In genomic region chr22:38485783-38486182, GRCh38 we compare ENCODE assay signal across 15 cellular contexts. TPM values are rescaled to one million over a fixed set of nuclear protein-coding genes. Genes with fewer than 3 reads are reported as not detected.
DNase-seq lines count a peak whose midpoint lies in the region; ATAC-seq and TF ChIP-seq lines count a peak whose summit lies in the region.
"Had no signal": no experiment of that assay in that cellular context is flagged by ENCODE, and none has a peak within 500 bp of the region (broad histone marks: within the 10 kb centered on the region; RNA-seq: fewer than 3 reads in every experiment).

No MANE protein-coding gene starts in this region.

- no peaks in the 10 kb centered on the region for H3K9me3 Mint-ChIP-seq in CD8-positive, alpha-beta T cell
- H3K9me3 Mint-ChIP-seq in chondrocyte (ENCODE audit: low read depth), result no peaks in the 10 kb centered on the region
- no peaks in the 10 kb centered on the region for H3K9me3 Mint-ChIP-seq in naive thymus-derived CD8-positive, alpha-beta T cell
- H3K9me3 Mint-ChIP-seq: activated naive CD4-positive, alpha-beta T cell treated with anti-CD3 and anti-CD28 coated beads, Interleukin-2, amount 50 U/mL, for 72 hours had no signal

- no peaks in the 10 kb centered on the region for H3K27me3 ChIP-seq in CD8-positive, alpha-beta T cell (ENCODE audit: insufficient read depth, low read length)
- no peaks in the 10 kb centered on the region for H3K27me3 ChIP-seq in GM23248 (replicated peaks; ENCODE audit: insufficient read depth)

- no peak for TF ChIP-seq CTCF in CD8-positive, alpha-beta T cell (IDR thresholded peaks at IDR 0.05)
- TF ChIP-seq CTCF in chondrocyte (IDR thresholded peaks at IDR 0.05), result no peak

- intact Hi-C loops in CD8-positive, alpha-beta T cell (cut with DNase I, micrococcal nuclease), result no loop called here

- H3K4me3 ChIP-seq in CD8-positive, alpha-beta T cell (ENCODE audit: low read depth, low read length), result no peak overlapping the region
- no peak overlapping the region for H3K4me3 ChIP-seq in GM23248

- H3K9me3 ChIP-seq in CD8-positive, alpha-beta T cell (ENCODE audit: low read length), result no peaks in the 10 kb centered on the region
- H3K9me3 ChIP-seq in GM23248 (ENCODE audit: low read depth), result no peaks in the 10 kb centered on the region

- H3K27ac ChIP-seq in CD8-positive, alpha-beta T cell (ENCODE audit: low read depth, low read length), result no peak overlapping the region
- peak overlapping the region; percentile 16 for H3K27ac ChIP-seq in GM23248

- H3K4me3 Mint-ChIP-seq in CD8-positive, alpha-beta T cell, result no peak overlapping the region
- H3K4me3 Mint-ChIP-seq in chondrocyte (ENCODE audit: unreplicated experiment), result no peak overlapping the region
- H3K4me3 Mint-ChIP-seq in naive thymus-derived CD8-positive, alpha-beta T cell, result peak overlapping the region in 1 of 10 donors; percentile 48

- peaks cover 51% of the 10 kb centered on the region for H3K79me2 ChIP-seq in GM23248 (ENCODE audit: insufficient read depth)

- peaks cover 16% of the 10 kb centered on the region for H3K4me1 ChIP-seq in CD8-positive, alpha-beta T cell (ENCODE audit: insufficient read depth, low read length)
- H3K4me1 ChIP-seq in GM23248 (ENCODE audit: insufficient read depth), result 0 out of 2 replicates have a peak, but pooled peaks cover 2% of the 10 kb centered on the region

- in situ Hi-C loops in GM23248 (cut with MboI), result no loop called here

- H3K9me2 ChIP-seq in GM23248 (ENCODE audit: insufficient read depth), result no peaks in the 10 kb centered on the region

- WGBS in GM23248 (ENCODE audit: low coverage in 1 of 2, low lambda C conversion rate in 2 of 2, missing lambda C conversion rate in 2 of 2), 2 experiments, result 54 to 56% methylated on average over 4 to 5 of the region's 5 CpGs

- POLR2A ChIA-PET in CD8-positive, alpha-beta T cell (lab: Charles Lee), result interaction anchor here (1.2 to 1.9 kb wide), 2 partner anchors 9 to 17 kb away, joined by 4 to 8 read pairs; no protein-coding TSS in a partner anchor
- POLR2A ChIA-PET in naive thymus-derived CD8-positive, alpha-beta T cell (lab: Charles Lee), result interaction anchor here (0.6 to 1.1 kb wide), 5 partner anchors 10 to 312 kb away, joined by 3 to 4 read pairs (median 3); partner anchors contain the start of gene TOMM22

- H3K27me3 Mint-ChIP-seq in CD8-positive, alpha-beta T cell (ENCODE audit: low read depth), result no peaks in the 10 kb centered on the region
- no peaks in the 10 kb centered on the region for H3K27me3 Mint-ChIP-seq in chondrocyte (ENCODE audit: low read depth)
- H3K27me3 Mint-ChIP-seq in naive thymus-derived CD8-positive, alpha-beta T cell, result no peaks in the 10 kb centered on the region

- no peak overlapping the region for H3K4me2 ChIP-seq in GM23248 (ENCODE audit: unreplicated experiment)

- peaks cover 71% of the 10 kb centered on the region for H3K36me3 ChIP-seq in CD8-positive, alpha-beta T cell (ENCODE audit: insufficient read depth, low read length)
- peaks cover 95% of the 10 kb centered on the region for H3K36me3 ChIP-seq in GM23248 (ENCODE audit: low read depth)

- H2AFZ ChIP-seq in GM23248, result no peak overlapping the region

- H4K20me1 ChIP-seq in GM23248 (ENCODE audit: insufficient read depth), result no peaks in the 10 kb centered on the region

- no peak for DNase-seq in CD8-positive, alpha-beta T cell
- DNase-seq in GM23248 (peak; percentile 46), chondrocyte (ENCODE audit: low spot score) (no peak), CD1c-positive myeloid dendritic cell (ENCODE audit: extremely low spot score) (no peak), NCI-H1417 (lab: John Stamatoyannopoulos, UW) (no peak)
- no peak for DNase-seq in naive thymus-derived CD8-positive, alpha-beta T cell
- DNase-seq: central memory CD4-positive, alpha-beta T cell; NCI-H2081 treated with DMSO at 0.1 percent for 48 hours; SIG-M5 had no signal

- H3K36me3 Mint-ChIP-seq in CD8-positive, alpha-beta T cell, result peaks cover 96% of the 10 kb centered on the region
- peaks cover 68% of the 10 kb centered on the region for H3K36me3 Mint-ChIP-seq in chondrocyte (ENCODE audit: low read depth)
- H3K36me3 Mint-ChIP-seq in naive thymus-derived CD8-positive, alpha-beta T cell, result peaks cover 20 to 95% (median 35%) of the 10 kb centered on the region in 3 donors

- no peak for ATAC-seq in CD8-positive, alpha-beta T cell
- peak; percentile 18 to 38 for ATAC-seq in naive thymus-derived CD8-positive, alpha-beta T cell
- ATAC-seq in HG02571 (IDR thresholded peaks at IDR 0.05; ENCODE audit: unreplicated experiment), result no peak

- CTCF ChIA-PET in CD8-positive, alpha-beta T cell (lab: Charles Lee), result interaction anchor here (0.9 kb wide), 1 partner anchor 433 kb away, joined by 3 read pairs; no protein-coding TSS in a partner anchor

- H3K4me1 Mint-ChIP-seq in CD8-positive, alpha-beta T cell (ENCODE audit: low read depth), result peaks cover 64% of the 10 kb centered on the region
- H3K4me1 Mint-ChIP-seq in chondrocyte (ENCODE audit: low read depth), result peaks cover 26% of the 10 kb centered on the region
- peaks cover 24 to 68% (median 49%) of the 10 kb centered on the region in 4 donors for H3K4me1 Mint-ChIP-seq in naive thymus-derived CD8-positive, alpha-beta T cell

- peaks cover 94% of the 10 kb centered on the region for H3F3A ChIP-seq in GM23248 (ENCODE audit: insufficient read depth)

- no peak overlapping the region for H3K9ac ChIP-seq in GM23248

- H3K27ac Mint-ChIP-seq in CD8-positive, alpha-beta T cell, result peak overlapping the region; percentile 73
- H3K27ac Mint-ChIP-seq in chondrocyte (ENCODE audit: unreplicated experiment), result peak overlapping the region; percentile 17
- peak overlapping the region; percentile 15 to 78 (median 51) for H3K27ac Mint-ChIP-seq in naive thymus-derived CD8-positive, alpha-beta T cell

RNA-seq across cellular contexts. Expression of gene KDELR3, which starts 17.9 kb away (rescaled TPM):
- not detected for total RNA-seq in CD8-positive, alpha-beta T cell
- 191 and 197 TPM in 2 replicates for total RNA-seq in GM23248 (2014; rRNA removed; shearing (Covaris generic))
- 326 and 335 TPM in 2 replicates for polyA plus RNA-seq in GM23248 (2016; fragmentation: Nextera tagmentation; extraction: Ambion mirVana)
- total RNA-seq in chondrocyte, result 127 to 137 TPM (median 134 TPM) in 3 replicates
- not detected for total RNA-seq in naive thymus-derived CD8-positive, alpha-beta T cell
- under 1 TPM in 2 of 3 donors, not detected in 1; 0.11 to 0.28 TPM for polyA plus RNA-seq in naive thymus-derived CD8-positive, alpha-beta T cell
- total RNA-seq: mononuclear cell had no signal

RNA-seq across cellular contexts. Expression of gene DDX17, which starts 20.3 kb away (rescaled TPM):
- 100 to 1,000 TPM; 348 to 386 TPM for total RNA-seq in CD8-positive, alpha-beta T cell
- total RNA-seq in GM23248 (2014; rRNA removed; shearing (Covaris generic)), result 312 and 370 TPM in 2 replicates
- 28.5 and 30.1 TPM in 2 replicates for polyA plus RNA-seq in GM23248 (2016; fragmentation: Nextera tagmentation; extraction: Ambion mirVana)
- 306 to 362 TPM (median 321 TPM) in 3 replicates for total RNA-seq in chondrocyte
- total RNA-seq in naive thymus-derived CD8-positive, alpha-beta T cell, result 1,000 to 10,000 TPM; 1,031 to 1,044 TPM
- 10 to 100 TPM; 27.3 to 38.7 (median 28.2) TPM for polyA plus RNA-seq in naive thymus-derived CD8-positive, alpha-beta T cell

RNA-seq across cellular contexts. Expression of gene KCNJ4, which starts 30.8 kb away (rescaled TPM):
- total RNA-seq in CD8-positive, alpha-beta T cell, result not detected
- not detected in 2 replicates for total RNA-seq in GM23248 (2014; rRNA removed; shearing (Covaris generic))
- polyA plus RNA-seq in GM23248 (2016; fragmentation: Nextera tagmentation; extraction: Ambion mirVana), result not detected in 2 replicates
- 0.27 to 0.33 TPM (median 0.27 TPM) in 3 replicates for total RNA-seq in chondrocyte
- not detected for total RNA-seq in naive thymus-derived CD8-positive, alpha-beta T cell
- polyA plus RNA-seq in naive thymus-derived CD8-positive, alpha-beta T cell, result not detected
- total RNA-seq: activated naive CD4-positive, alpha-beta T cell treated with anti-CD3 and anti-CD28 coated beads, Interleukin-2, amount 50 U/mL, for 72 hours; glomerular endothelial cell; mononuclear cell; posterior vena cava had no signal
- polyA plus RNA-seq: BJ had no signal

Comparison
In these comparisons a context has a peak if more than half of its experiments do, and no peak if none do; other contexts are left out.
1. ATAC-seq: peak in naive thymus-derived CD8-positive, alpha-beta T cell (2 of 2); none in CD8-positive, alpha-beta T cell (single experiment) and HG02571 (single experiment).
2. H3K27ac Mint-ChIP-seq: peak in every context shown above with its lines; median percentile 73 in CD8-positive, alpha-beta T cell; 51 in naive thymus-derived CD8-positive, alpha-beta T cell; 17 in chondrocyte.
3. RNA of gene KDELR3, which starts 17.9 kb away (total RNA-seq): 191 to 197 TPM in GM23248 and 127 to 137 TPM in chondrocyte; not detected in CD8-positive, alpha-beta T cell and not detected in naive thymus-derived CD8-positive, alpha-beta T cell; every median in the first group is over 100 times any median in the second.